ENCODE assay signal across 8 cellular contexts in genomic region chr3:51686512-51687215, GRCh38. TPM values are rescaled to one million over a fixed set of nuclear protein-coding genes. Genes with fewer than 3 reads are reported as not detected.
DNase-seq lines count a peak whose midpoint lies in the region; TF ChIP-seq lines count a peak whose summit lies in the region.

No MANE protein-coding gene starts in this region.

- H3K9me3 ChIP-seq in BLaER1 (no peaks in the 10 kb centered on the region), H9 (ENCODE audit: control insufficient read depth, low read depth, low read length) (no peaks in the 10 kb centered on the region)

- no peak overlapping the region for H3K56ac ChIP-seq in H9 (ENCODE audit: insufficient read length, low read depth, low read length)

- peak overlapping the region in 1 of 3 experiments; percentile 95; a peak in 1 of 7 replicates for H3K27ac Mint-ChIP-seq in H9
- H3K27ac Mint-ChIP-seq in activated naive CD4-positive, alpha-beta T cell treated with anti-CD3 and anti-CD28 coated beads for 36 hours, result peak overlapping the region; percentile 90

- H3K14ac ChIP-seq in H9 (ENCODE audit: insufficient read depth, low read length), result no peak overlapping the region; the same call in 1 of the 2 replicates

- H2BK15ac ChIP-seq in H9 (ENCODE audit: low read depth, low read length), result no peak overlapping the region

- H4K8ac ChIP-seq in H9 (replicated peaks; ENCODE audit: insufficient read length, low read depth, low read length), result no peak overlapping the region

- no peak overlapping the region for H3K18ac ChIP-seq in H9 (ENCODE audit: insufficient read length, low read depth, low read length)

- no peak overlapping the region for H2BK20ac ChIP-seq in H9 (ENCODE audit: low read depth, low read length, poor library complexity, severe bottlenecking)

- intact Hi-C loops in activated naive CD4-positive, alpha-beta T cell treated with anti-CD3 and anti-CD28 coated beads for 36 hours (cut with micrococcal nuclease), result loop anchor here (1.0 kb wide), 5 partner anchors 11 to 186 kb away; partner anchors contain the start of genes DCAF1, RAD54L2 and TEX264

- H3K27ac ChIP-seq in BLaER1 (peak overlapping the region; percentile 69), H9 (ENCODE audit: insufficient read length, low read depth, low read length) (no peak overlapping the region)

- H3K79me1 ChIP-seq in H9 (ENCODE audit: insufficient read depth, low read depth, low read length, poor library complexity, severe bottlenecking), result no peaks in the 10 kb centered on the region

- TF ChIP-seq CTCF in H9 (conservative IDR thresholded peaks at IDR 0.05), result no peak

- no peak overlapping the region for H2BK12ac ChIP-seq in H9 (ENCODE audit: insufficient read length, low read depth, low read length)

- peak overlapping the region; percentile 87 for H3K4me2 ChIP-seq in BLaER1
- no peak overlapping the region for H3K4me2 ChIP-seq in H9 (ENCODE audit: insufficient read depth, insufficient read length, low read length)

- H2AK5ac ChIP-seq in H9 (ENCODE audit: insufficient read length, low read length), result no peak overlapping the region

- CTCF ChIA-PET in activated naive CD4-positive, alpha-beta T cell treated with anti-CD3 and anti-CD28 coated beads for 36 hours (lab: Charles Lee), result interaction anchor here (0.5 to 7.9 kb wide), 6 partner anchors 11 to 652 kb away, joined by 3 to 136 read pairs (median 4); partner anchors contain the start of gene DCAF1
- CTCF ChIA-PET in HEK293T (lab: Yijun Ruan, JAX), result no interaction called here

- no peaks in the 10 kb centered on the region for H3K9me3 Mint-ChIP-seq in H9
- H3K9me3 Mint-ChIP-seq in activated naive CD4-positive, alpha-beta T cell treated with anti-CD3 and anti-CD28 coated beads for 36 hours, result no peaks in the 10 kb centered on the region

- no peak overlapping the region for H3K4me3 Mint-ChIP-seq in H9
- peak overlapping the region; percentile 37 for H3K4me3 Mint-ChIP-seq in activated naive CD4-positive, alpha-beta T cell treated with anti-CD3 and anti-CD28 coated beads for 36 hours

- H3T11ph ChIP-seq in H9 (ENCODE audit: low read length), result no peak overlapping the region

- H3K27me3 Mint-ChIP-seq in H9 (ENCODE audit: low read depth), result no peaks in the 10 kb centered on the region
- no peaks in the 10 kb centered on the region for H3K27me3 Mint-ChIP-seq in activated naive CD4-positive, alpha-beta T cell treated with anti-CD3 and anti-CD28 coated beads for 36 hours (ENCODE audit: low read depth)

- H4K20me1 ChIP-seq in BLaER1, result peaks cover 75% of the 10 kb centered on the region
- peaks cover 2% of the 10 kb centered on the region for H4K20me1 ChIP-seq in H9 (ENCODE audit: control insufficient read depth, insufficient read depth, insufficient read length)

- H3K23me2 ChIP-seq in H9 (ENCODE audit: insufficient read length, low read depth, low read length, poor library complexity, severe bottlenecking), result no peaks in the 10 kb centered on the region

- in situ Hi-C loops in SK-MEL-5 (cut with HindIII; ENCODE audit: low pct_unique_long_range_greater_than_20kb, low sequenced_read_pairs), result no loop called here

- H3K23ac ChIP-seq in H9 (ENCODE audit: insufficient read length, low read depth, low read length), result no peak overlapping the region

- H2BK5ac ChIP-seq in H9 (ENCODE audit: insufficient read length, low read length), result no peak overlapping the region

- H3K4me1 ChIP-seq in BLaER1, result peaks cover 81% of the 10 kb centered on the region
- no peaks in the 10 kb centered on the region; the same call in 1 of the 2 replicates for H3K4me1 ChIP-seq in H9 (ENCODE audit: insufficient read depth, low read length)

- H3K79me2 ChIP-seq in H9 (ENCODE audit: insufficient read depth, low read length), result no peaks in the 10 kb centered on the region

- no peak overlapping the region for H3K4ac ChIP-seq in H9 (ENCODE audit: low read depth, low read length)

- no CpG with 5 or more reads among the region's 10 CpGs for WGBS in H9 (ENCODE audit: extremely low coverage, insufficient read length, low lambda C conversion rate)

- peaks cover 14 to 21% of the 10 kb centered on the region in 2 experiments for H3K4me1 Mint-ChIP-seq in H9
- peaks cover 73% of the 10 kb centered on the region for H3K4me1 Mint-ChIP-seq in activated naive CD4-positive, alpha-beta T cell treated with anti-CD3 and anti-CD28 coated beads for 36 hours (ENCODE audit: low read depth)

- H3K27me3 ChIP-seq in BLaER1 (no peaks in the 10 kb centered on the region), H9 (ENCODE audit: insufficient read depth, low read length) (no peaks in the 10 kb centered on the region)

- DNase-seq in H9, result peak; percentile 53
- DNase-seq in SK-MEL-5 (ENCODE audit: low read depth, low spot score), result peak; percentile 55
- peak; percentile 95 for DNase-seq in activated naive CD4-positive, alpha-beta T cell treated with anti-CD3 and anti-CD28 coated beads for 36 hours
- DNase-seq in iris pigment epithelial cell (ENCODE audit: low read depth), result peak; percentile 34
- peak; percentile 49 for DNase-seq in stimulated activated CD8-positive, alpha-beta memory T cell treated with anti-CD3 and anti-CD28 coated beads, Interleukin-12 subunit alpha, Interleukin-12 subunit beta, amount 100 ng/mL, for 24 hours (ENCODE audit: extremely low read depth)
- no peak for DNase-seq in NAMALWA (ENCODE audit: low spot score)
- DNase-seq in HEK293T (ENCODE audit: extremely low spot score), result no peak

- H4K91ac ChIP-seq in H9 (ENCODE audit: insufficient read length, low read depth, low read length), result no peak overlapping the region

- no peak overlapping the region for H4K5ac ChIP-seq in H9 (ENCODE audit: insufficient read length, low read depth, low read length)

- H3K4me3 ChIP-seq in BLaER1, result peak overlapping the region; percentile 52

- peaks cover 0 to 11% (median 0%) of the 10 kb centered on the region in 3 experiments; a peak in 3 of 7 replicates for H3K36me3 Mint-ChIP-seq in H9 (ENCODE audit: insufficient read depth in 1 of 3, low read depth in 3 of 3)
- peaks cover 32% of the 10 kb centered on the region for H3K36me3 Mint-ChIP-seq in activated naive CD4-positive, alpha-beta T cell treated with anti-CD3 and anti-CD28 coated beads for 36 hours (ENCODE audit: low read depth)

- POLR2A ChIA-PET in HEK293T (lab: Yijun Ruan, JAX), result no interaction called here

- no peak overlapping the region for H2BK120ac ChIP-seq in H9 (ENCODE audit: low read depth, low read length, poor library complexity, severe bottlenecking)

- H3K9ac ChIP-seq in BLaER1 (peak overlapping the region; percentile 42; the same call in 1 of the 2 replicates), H9 (ENCODE audit: extremely low read depth, insufficient read length, low read length) (no peak overlapping the region)

- peaks cover 59% of the 10 kb centered on the region for H3K36me3 ChIP-seq in BLaER1

- no peak overlapping the region for H2AFZ ChIP-seq in H9 (ENCODE audit: low read length)

TF ChIP-seq in HEK293T, 16 proteins besides CTCF, POLR2A, EP300 and RAD21:
- TF ChIP-seq HDGF (IDR thresholded peaks at IDR 0.05; ENCODE audit: borderline replicate concordance), result no peak
- no peak for TF ChIP-seq ZNF384 (IDR thresholded peaks at IDR 0.05)
- no peak for TF ChIP-seq FOXK2 (IDR thresholded peaks at IDR 0.05)
- TF ChIP-seq L3MBTL2 (conservative IDR thresholded peaks at IDR 0.05), result no peak
- TF ChIP-seq PKNOX1 (IDR thresholded peaks at IDR 0.05), result no peak
- TF ChIP-seq CTBP1 (IDR thresholded peaks at IDR 0.05; ENCODE audit: borderline replicate concordance), result no peak
- no peak for TF ChIP-seq FOXA1 (IDR thresholded peaks at IDR 0.05)
- no peak for TF ChIP-seq FOXM1 (IDR thresholded peaks at IDR 0.05; ENCODE audit: borderline replicate concordance)
- TF ChIP-seq LEF1 (IDR thresholded peaks at IDR 0.05; ENCODE audit: borderline replicate concordance), result no peak
- TF ChIP-seq ELF4 (IDR thresholded peaks at IDR 0.05), result no peak
- TF ChIP-seq NFRKB (IDR thresholded peaks at IDR 0.05), result no peak
- no peak for TF ChIP-seq SUZ12 (IDR thresholded peaks at IDR 0.05)
- TF ChIP-seq ARNT (IDR thresholded peaks at IDR 0.05), result no peak
- no peak for TF ChIP-seq TARDBP (IDR thresholded peaks at IDR 0.05)
- TF ChIP-seq BHLHE40 (IDR thresholded peaks at IDR 0.05; ENCODE audit: borderline replicate concordance), result no peak
- TF ChIP-seq SP1 (IDR thresholded peaks at IDR 0.05), result no peak

RNA-seq across cellular contexts. Expression of gene TEX264, which starts 15.6 kb away (rescaled TPM):
- total RNA-seq in H9 (2021), result 15.0 and 17.3 TPM in 2 replicates
- total RNA-seq in SK-MEL-5 (2014; rRNA removed; shearing (Covaris generic)), result 107 and 124 TPM in 2 replicates
- polyA plus RNA-seq in SK-MEL-5 (2015; cell fraction: cytosol; rRNA removed), result 119 and 128 TPM in 2 replicates
- polyA plus RNA-seq in SK-MEL-5 (2015; cell fraction: nucleus; rRNA removed), result 71.0 and 71.7 TPM in 2 replicates
- 10 to 100 TPM; 23.7 to 26.6 TPM for total RNA-seq in activated naive CD4-positive, alpha-beta T cell treated with anti-CD3 and anti-CD28 coated beads for 36 hours

RNA-seq across cellular contexts. Expression of gene GRM2, which starts 20.2 kb away (rescaled TPM):
- 1.5 and 1.9 TPM in 2 replicates for total RNA-seq in H9 (2021)
- total RNA-seq in SK-MEL-5 (2014; rRNA removed; shearing (Covaris generic)), result not detected in 2 replicates
- not detected in 2 replicates for polyA plus RNA-seq in SK-MEL-5 (2015; cell fraction: cytosol; rRNA removed)
- 2.1 TPM in 1 of 2 replicates, not detected in the other for polyA plus RNA-seq in SK-MEL-5 (2015; cell fraction: nucleus; rRNA removed)
- total RNA-seq in activated naive CD4-positive, alpha-beta T cell treated with anti-CD3 and anti-CD28 coated beads for 36 hours, result under 1 TPM in 1 of 2 experiments, not detected in 1; 0.07 TPM

Comparison
In these comparisons a context has a peak if more than half of its experiments do, and no peak if none do; other contexts are left out.
1. DNase-seq: peak in H9 (single experiment), SK-MEL-5 (single experiment), activated naive CD4-positive, alpha-beta T cell treated with anti-CD3 and anti-CD28 coated beads for 36 hours (single experiment), iris pigment epithelial cell (single experiment) and stimulated activated CD8-positive, alpha-beta memory T cell treated with anti-CD3 and anti-CD28 coated beads, Interleukin-12 subunit alpha, Interleukin-12 subunit beta, amount 100 ng/mL, for 24 hours (single experiment); none in NAMALWA (single experiment) and HEK293T (single experiment).